17 cellular contexts compared by ENCODE assay signal in genomic region chr6:3740551-3741476, GRCh38. TPM values are rescaled to one million over a fixed set of nuclear protein-coding genes. Genes with fewer than 3 reads are reported as not detected.
DNase-seq lines count a peak whose midpoint lies in the region; TF ChIP-seq lines count a peak whose summit lies in the region.
"Had no signal": no experiment of that assay in that cellular context is flagged by ENCODE, and none has a peak within 500 bp of the region (broad histone marks: within the 10 kb centered on the region; RNA-seq: fewer than 3 reads in every experiment).

No MANE protein-coding gene starts in this region.

- H3K27me3 Mint-ChIP-seq in MCF 10A (ENCODE audit: insufficient read depth, unreplicated experiment) (no peaks in the 10 kb centered on the region), type B pancreatic cell (no peaks in the 10 kb centered on the region)

- no peak overlapping the region for H2AK5ac ChIP-seq in mesenchymal stem cell (ENCODE audit: low read length, severe bottlenecking)

- peaks cover 6 to 7% of the 10 kb centered on the region in 2 donors for H3K4me1 ChIP-seq in breast epithelium
- H3K4me1 ChIP-seq in mesenchymal stem cell (ENCODE audit: control insufficient read depth, insufficient read depth, low read depth, low read length) = peaks cover 41% of the 10 kb centered on the region
- H3K4me1 ChIP-seq in testis = peaks cover 11% of the 10 kb centered on the region

- no peak overlapping the region for H2BK12ac ChIP-seq in mesenchymal stem cell (ENCODE audit: low read length in 2 of 2)

- BruUV-seq in MCF 10A (replicated peaks; lab: Mats Ljungman, UMichigan) = no TSS peak

- H2BK5ac ChIP-seq in mesenchymal stem cell (ENCODE audit: low read depth, low read length, poor library complexity, severe bottlenecking) = no peak overlapping the region

- no peak overlapping the region for H2BK15ac ChIP-seq in mesenchymal stem cell (ENCODE audit: low read depth, poor library complexity, severe bottlenecking)

- H3K4me3 ChIP-seq in breast epithelium = peak overlapping the region in 1 of 3 donors; percentile 9
- no peak overlapping the region for H3K4me3 ChIP-seq in mesenchymal stem cell (ENCODE audit: insufficient read depth in 1 of 2, low read depth in 1 of 2, low read length in 2 of 2)
- no peak overlapping the region for H3K4me3 ChIP-seq in testis
- H3K4me3 ChIP-seq: hepatocyte had no signal

- TF ChIP-seq POLR2A in breast epithelium (IDR thresholded peaks at IDR 0.05) (no peak), testis (IDR thresholded peaks at IDR 0.05) (no peak)

- no peak overlapping the region for H2BK120ac ChIP-seq in mesenchymal stem cell (ENCODE audit: low read depth, low read length)

- H3K4me3 Mint-ChIP-seq in MCF 10A (ENCODE audit: unreplicated experiment) (no peak overlapping the region), type B pancreatic cell (no peak overlapping the region)
- H3K4me3 Mint-ChIP-seq: CD4-positive, alpha-beta T cell had no signal

- H3K14ac ChIP-seq in mesenchymal stem cell (ENCODE audit: low read length in 2 of 2) = peak overlapping the region in 1 of 2 experiments; percentile 35

- H3K18ac ChIP-seq in mesenchymal stem cell (ENCODE audit: low read depth in 1 of 2, low read length in 2 of 2) = no peak overlapping the region

- H3K27ac Mint-ChIP-seq in MCF 10A (ENCODE audit: low read depth, unreplicated experiment) (no peak overlapping the region), type B pancreatic cell (peak overlapping the region; percentile 41)
- H3K27ac Mint-ChIP-seq: CD4-positive, alpha-beta T cell had no signal

- H3K9me3 ChIP-seq in breast epithelium (no peaks in the 10 kb centered on the region), mesenchymal stem cell (ENCODE audit: control insufficient read depth, low read length) (no peaks in the 10 kb centered on the region), testis (no peaks in the 10 kb centered on the region)

- H3K36me3 Mint-ChIP-seq in MCF 10A (ENCODE audit: insufficient read depth, unreplicated experiment) = peaks cover 31% of the 10 kb centered on the region
- H3K36me3 Mint-ChIP-seq in type B pancreatic cell = peaks cover 19% of the 10 kb centered on the region

- no peak overlapping the region for H3K9ac ChIP-seq in mesenchymal stem cell (ENCODE audit: low read length)

- peak in 1 of 2 donors; percentile 55 for DNase-seq in breast epithelium (ENCODE audit: low spot score in 2 of 2)
- DNase-seq in MCF 10A (ENCODE audit: unreplicated experiment) = no peak
- DNase-seq in mesenchymal stem cell = no peak
- no peak for DNase-seq in type B pancreatic cell (ENCODE audit: extremely low spot score, unreplicated experiment)
- DNase-seq in SW480 (ENCODE audit: low spot score) = no peak
- no peak for DNase-seq in SK-N-DZ (ENCODE audit: low spot score)
- no peak for DNase-seq in testis
- DNase-seq: ACHN; activated CD4-positive, CD25-positive, alpha-beta regulatory T cell; activated gamma-delta T cell; CD4-positive, alpha-beta T cell; Kasumi-1; NCI-H1930; NCI-H526 treated with DMSO at 0.1 percent for 48 hours; T-helper 1 cell had no signal

- POLR2A ChIA-PET in MCF 10A (lab: Yijun Ruan, JAX) = interaction anchor here (0.5 to 1.0 kb wide), 2 partner anchors 108 to 276 kb away, joined by 3 to 4 read pairs; no protein-coding TSS in a partner anchor

- no peak overlapping the region for H3K4me2 ChIP-seq in mesenchymal stem cell (ENCODE audit: low read length, poor library complexity, severe bottlenecking)
- H3K4me2 ChIP-seq: hepatocyte had no signal

- TF ChIP-seq CTCF in breast epithelium (IDR thresholded peaks at IDR 0.05) (no peak), MCF 10A (IDR thresholded peaks at IDR 0.05; ENCODE audit: unreplicated experiment) (no peak), VCaP (conservative IDR thresholded peaks at IDR 0.05) (no peak), type B pancreatic cell (conservative IDR thresholded peaks at IDR 0.05) (no peak), testis (IDR thresholded peaks at IDR 0.05) (no peak)

- peaks cover 5% of the 10 kb centered on the region for H3K36me3 ChIP-seq in breast epithelium
- H3K36me3 ChIP-seq in mesenchymal stem cell (ENCODE audit: control insufficient read depth in 1 of 2, insufficient read depth in 2 of 2, low read depth in 1 of 2, low read length in 2 of 2) = peaks cover 48 to 59% of the 10 kb centered on the region in 2 experiments
- no peaks in the 10 kb centered on the region for H3K36me3 ChIP-seq in testis (ENCODE audit: low read depth, missing control alignments)

- peaks cover 9% of the 10 kb centered on the region for H3K9me3 Mint-ChIP-seq in MCF 10A (ENCODE audit: unreplicated experiment)
- no peaks in the 10 kb centered on the region for H3K9me3 Mint-ChIP-seq in type B pancreatic cell
- H3K9me3 Mint-ChIP-seq: CD4-positive, alpha-beta T cell had no signal

- no peak overlapping the region for H3K23ac ChIP-seq in mesenchymal stem cell (ENCODE audit: low read length in 2 of 2)

- peak overlapping the region; percentile 7 to 50 for H3K27ac ChIP-seq in breast epithelium
- H3K27ac ChIP-seq in VCaP = peak overlapping the region; percentile 40
- no peak overlapping the region for H3K27ac ChIP-seq in mesenchymal stem cell (ENCODE audit: low read length, poor library complexity, severe bottlenecking)
- no peak overlapping the region for H3K27ac ChIP-seq in testis
- H3K27ac ChIP-seq: hepatocyte had no signal

- H3K4me1 Mint-ChIP-seq in MCF 10A (ENCODE audit: insufficient read depth, unreplicated experiment) = peaks cover 17% of the 10 kb centered on the region
- H3K4me1 Mint-ChIP-seq in type B pancreatic cell (ENCODE audit: unreplicated experiment) = peaks cover 28% of the 10 kb centered on the region

- peaks cover 21% of the 10 kb centered on the region for H3K79me1 ChIP-seq in mesenchymal stem cell (replicated peaks; ENCODE audit: low read length, poor library complexity, severe bottlenecking)

- no peak overlapping the region for H3K4ac ChIP-seq in mesenchymal stem cell (ENCODE audit: low read depth in 1 of 2, low read length in 2 of 2)

- H4K91ac ChIP-seq in mesenchymal stem cell (ENCODE audit: low read length) = peak overlapping the region; percentile 43

- H4K8ac ChIP-seq in mesenchymal stem cell (ENCODE audit: low read length) = no peak overlapping the region

- H2AFZ ChIP-seq in mesenchymal stem cell (ENCODE audit: low read depth, low read length) = no peak overlapping the region
- H2AFZ ChIP-seq: hepatocyte had no signal

- intact Hi-C loops in breast epithelium (cut with DNase I; ENCODE audit: low total_unique reads) = loop anchor here (10.0 kb wide), 1 partner anchor 254 kb away; no protein-coding TSS in a partner anchor
- intact Hi-C loops in MCF 10A (cut with micrococcal nuclease) = no loop called here
- intact Hi-C loops in testis (cut with DNase I; ENCODE audit: low total_unique reads) = loop anchor here (5.0 to 10.0 kb wide), 3 partner anchors 84 to 416 kb away; no protein-coding TSS in a partner anchor

- H3K27me3 ChIP-seq in breast epithelium = no peaks in the 10 kb centered on the region
- no peaks in the 10 kb centered on the region for H3K27me3 ChIP-seq in mesenchymal stem cell (ENCODE audit: control insufficient read depth in 1 of 2, insufficient read depth in 1 of 2, low read length in 2 of 2)
- H3K27me3 ChIP-seq in testis = no peaks in the 10 kb centered on the region
- H3K27me3 ChIP-seq: hepatocyte had no signal

- CTCF ChIA-PET in MCF 10A (lab: Yijun Ruan, JAX) = interaction anchor here (0.9 to 3.3 kb wide), 9 partner anchors 9 to 459 kb away, joined by 3 to 16 read pairs (median 4); no protein-coding TSS in a partner anchor

- 97% methylated on average over 16 of the region's 16 CpGs for WGBS in mesenchymal stem cell
- WGBS in testis, 2 donors = 81 to 87% methylated on average over 13 to 16 of the region's 16 CpGs

RNA-seq across cellular contexts. Expression of gene PXDC1, which starts 10.7 kb away (rescaled TPM):
- total RNA-seq in breast epithelium = 100 to 1,000 TPM in 1 of 3 donors, 10 to 100 TPM in 2; 86.2 to 122 (median 88.0) TPM
- total RNA-seq in MCF 10A (2022) = 48.1 and 51.4 TPM in 2 replicates
- 40.5 TPM for polyA plus RNA-seq in mesenchymal stem cell (2013, experiment 1 of 2)
- 41.6 TPM for polyA plus RNA-seq in mesenchymal stem cell (2013, experiment 2 of 2)
- 23.6 and 57.2 TPM in 2 replicates for total RNA-seq in type B pancreatic cell (ENCODE audit: low replicate concordance)
- not detected in 2 replicates for polyA plus RNA-seq in SK-N-DZ (2014; cell fraction: cytosol; rRNA removed)
- 0.32 TPM in 1 of 2 replicates, not detected in the other for polyA plus RNA-seq in SK-N-DZ (2014; cell fraction: nucleus; rRNA removed)
- total RNA-seq in testis = 10 to 100 TPM; 14.3 to 38.2 TPM
- 16.9 TPM for polyA plus RNA-seq in testis (ENCODE audit: insufficient read depth, low read depth, low replicate concordance)

Comparison
In these comparisons a context has a peak if more than half of its experiments do, and no peak if none do; other contexts are left out.
1. H3K27ac ChIP-seq: peak in breast epithelium (2 of 2) and VCaP (single experiment); none in mesenchymal stem cell (single experiment) and testis (0 of 2).